8 cellular contexts compared by ENCODE assay signal in genomic region chr2:232327089-232328037, GRCh38. TPM values are rescaled to one million over a fixed set of nuclear protein-coding genes. Genes with fewer than 3 reads are reported as not detected.
DNase-seq lines count a peak whose midpoint lies in the region; ATAC-seq and TF ChIP-seq lines count a peak whose summit lies in the region.

No MANE protein-coding gene starts in this region.

- TF ChIP-seq CTCF in BE2C (IDR thresholded peaks at IDR 0.05; ENCODE audit: low read depth, low read length) (peak; percentile 81), choroid plexus epithelial cell (conservative IDR thresholded peaks at IDR 0.05; ENCODE audit: low read depth, low read length) (peak; percentile 83), right lobe of liver (IDR thresholded peaks at IDR 0.05) (peak; percentile 64 to 80 (median 80))

- H3K9me3 ChIP-seq in BE2C = no peaks in the 10 kb centered on the region
- no peaks in the 10 kb centered on the region for H3K9me3 ChIP-seq in right lobe of liver

- DNase-seq in BE2C = peak; percentile 84
- peak; percentile 2 to 3 for DNase-seq in Kasumi-1 (lab: John Stamatoyannopoulos, UW)
- DNase-seq in activated CD4-positive, alpha-beta T cell treated with anti-CD3 and anti-CD28 coated beads for 36 hours = peak; percentile 92
- DNase-seq in choroid plexus epithelial cell (ENCODE audit: low read depth) = peak; percentile 79
- peak in 2 of 3 donors; percentile 66 to 69 for DNase-seq in right lobe of liver
- peak; percentile 67 to 78 (median 70) for DNase-seq in stimulated activated CD4-positive, alpha-beta T cell treated with anti-CD3 and anti-CD28 coated beads, TNF-alpha, amount 100 ng/mL, for 48 hours (ENCODE audit: low read depth in 3 of 3)
- DNase-seq in NCI-H1105 treated with DMSO at 0.1 percent for 48 hours (lab: John Stamatoyannopoulos, UW) = no peak

- WGBS in right lobe of liver (ENCODE audit: insufficient coverage, low coverage, low lambda C conversion rate, missing lambda C conversion rate) = 32% methylated on average over 7 of the region's 12 CpGs

- no peaks in the 10 kb centered on the region for H3K9me3 Mint-ChIP-seq in activated CD4-positive, alpha-beta T cell treated with anti-CD3 and anti-CD28 coated beads for 36 hours (ENCODE audit: low read depth)

- no peaks in the 10 kb centered on the region for H3K27me3 ChIP-seq in BE2C
- H3K27me3 ChIP-seq in right lobe of liver = no peaks in the 10 kb centered on the region

- peaks cover 9% of the 10 kb centered on the region for H3K4me1 Mint-ChIP-seq in activated CD4-positive, alpha-beta T cell treated with anti-CD3 and anti-CD28 coated beads for 36 hours

- no peak overlapping the region for H3K27ac Mint-ChIP-seq in activated CD4-positive, alpha-beta T cell treated with anti-CD3 and anti-CD28 coated beads for 36 hours

- TF ChIP-seq POLR2A in right lobe of liver (IDR thresholded peaks at IDR 0.05) = no peak

- H3K4me3 Mint-ChIP-seq in activated CD4-positive, alpha-beta T cell treated with anti-CD3 and anti-CD28 coated beads for 36 hours = no peak overlapping the region

- POLR2A ChIA-PET in activated CD4-positive, alpha-beta T cell treated with anti-CD3 and anti-CD28 coated beads for 36 hours (lab: Charles Lee) = interaction anchor here (0.5 kb wide), 1 partner anchor 472 kb away, joined by 5 read pairs; no protein-coding TSS in a partner anchor

- ATAC-seq in GM18909 (IDR thresholded peaks at IDR 0.05; ENCODE audit: poor library complexity, unreplicated experiment) = peak; percentile 42
- peak; percentile 89 for ATAC-seq in activated CD4-positive, alpha-beta T cell treated with anti-CD3 and anti-CD28 coated beads for 36 hours
- ATAC-seq in right lobe of liver = peak; percentile 49 to 75 (median 66)

- CTCF ChIA-PET in activated CD4-positive, alpha-beta T cell treated with anti-CD3 and anti-CD28 coated beads for 36 hours (lab: Charles Lee) = interaction anchor here (0.6 to 3.7 kb wide), 20 partner anchors 10 to 448 kb away, joined by 3 to 22 read pairs (median 4); partner anchors contain the start of gene NPPC

- H3K4me3 ChIP-seq in BE2C (ENCODE audit: low read depth, low read length) (no peak overlapping the region), choroid plexus epithelial cell (ENCODE audit: low read depth, low read length) (no peak overlapping the region), right lobe of liver (no peak overlapping the region)

- H3K4me1 ChIP-seq in BE2C (peaks cover 5% of the 10 kb centered on the region; the same call in 1 of the 2 replicates), right lobe of liver (no peaks in the 10 kb centered on the region)

- no peak overlapping the region for H3K27ac ChIP-seq in right lobe of liver

- no peaks in the 10 kb centered on the region for H3K27me3 Mint-ChIP-seq in activated CD4-positive, alpha-beta T cell treated with anti-CD3 and anti-CD28 coated beads for 36 hours

- intact Hi-C loops in activated CD4-positive, alpha-beta T cell treated with anti-CD3 and anti-CD28 coated beads for 36 hours (cut with DNase I, micrococcal nuclease) = loop anchor here (1.0 to 10.0 kb wide), 6 partner anchors 35 to 421 kb away; no protein-coding TSS in a partner anchor
- intact Hi-C loops in right lobe of liver (cut with DNase I) = loop anchor here (5.0 to 10.0 kb wide), 2 partner anchors 403 to 410 kb away; partner anchors contain the start of gene NPPC (in 1 of the 2)

- H3K36me3 Mint-ChIP-seq in activated CD4-positive, alpha-beta T cell treated with anti-CD3 and anti-CD28 coated beads for 36 hours (ENCODE audit: low read depth) = no peaks in the 10 kb centered on the region

- H3K36me3 ChIP-seq in BE2C (no peaks in the 10 kb centered on the region), right lobe of liver (no peaks in the 10 kb centered on the region)

RNA-seq across cellular contexts. Expression of gene ALPP, which starts 51.2 kb away (rescaled TPM):
- not detected for polyA plus RNA-seq in BE2C (2012; ENCODE audit: insufficient read depth, insufficient read length, low read depth)
- not detected for total RNA-seq in activated CD4-positive, alpha-beta T cell treated with anti-CD3 and anti-CD28 coated beads for 36 hours
- total RNA-seq in right lobe of liver = not detected
